Comparison of ENCODE assay signal across 16 cellular contexts in genomic region chr10:75243426-75243825, GRCh38.
"Had no signal": no experiment of that assay in that cellular context is flagged by ENCODE, and none has a peak within 500 bp of the region (broad histone marks: within the 10 kb centered on the region; RNA-seq: fewer than 3 reads in every experiment).

No MANE protein-coding gene starts in this region.

- ATAC-seq: activated CD8-positive, alpha-beta T cell treated with anti-CD3 and anti-CD28 coated beads, Interleukin-2, amount 10 ng/mL, durations not matched to agents 7 days and 5 days; lower lobe of right lung; natural killer cell; stimulated activated naive CD8-positive, alpha-beta T cell treated with anti-CD3 and anti-CD28 coated beads, Interleukin-15, Interleukin-2, amounts not matched to agents 100 U/mL and 50 U/mL, for 24 hours had no signal

- DNase-seq: activated CD4-positive, alpha-beta T cell treated with anti-CD3 and anti-CD28 coated beads, Interleukin-2, amount 10 ng/mL, durations not matched to agents 7 days and 5 days; activated CD8-positive, alpha-beta T cell treated with anti-CD3 and anti-CD28 coated beads, Interleukin-2, amount 10 ng/mL, durations not matched to agents 7 days and 5 days; activated gamma-delta T cell; activated T-cell treated with anti-CD3 and anti-CD28 coated beads, Interleukin-2, amount 50 U/mL, for 48 hours; cortex of kidney; effector CD4-positive, alpha-beta T cell; foreskin melanocyte; glutamatergic neuron; hippocampal formation; lower lobe of right lung; natural killer cell; stimulated activated CD4-positive, alpha-beta T cell treated with anti-CD3 and anti-CD28 coated beads, Interleukin-2, amount 100 ng/mL, for 24 hours; stimulated activated naive CD8-positive, alpha-beta T cell treated with anti-CD3 and anti-CD28 coated beads, Interleukin-15, Interleukin-2, amounts not matched to agents 100 U/mL and 50 U/mL, for 24 hours; substantia nigra; T-helper 1 cell; T-helper 9 cell had no signal
